ENCODE assay signal across 29 cellular contexts in the genomic region with DNA sequence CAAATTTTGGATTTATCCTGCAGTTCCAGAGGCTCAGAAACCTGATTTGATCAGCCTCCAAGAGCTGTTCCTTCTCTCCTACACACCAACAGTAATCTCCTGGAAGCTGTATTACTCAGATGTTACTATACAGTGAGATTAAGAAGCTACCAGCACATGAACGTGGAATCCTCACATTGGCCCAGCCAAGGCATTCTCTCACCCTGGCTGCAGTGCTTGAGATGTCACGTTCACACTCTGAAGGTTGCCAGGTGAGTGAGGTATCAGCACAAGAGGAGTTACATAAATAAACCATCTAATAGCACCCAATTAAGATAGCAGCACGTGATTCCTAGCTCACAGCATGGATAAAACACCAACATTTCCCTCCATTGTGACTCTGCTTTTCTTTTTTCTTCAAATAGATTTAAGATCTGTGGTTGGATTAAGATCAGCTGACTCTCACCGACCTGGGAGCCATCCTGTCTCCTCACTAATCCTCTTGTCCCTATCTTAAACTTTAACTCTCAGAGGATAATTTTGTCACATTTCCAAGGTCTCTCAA.
DNase-seq lines count a peak whose midpoint lies in the region; ATAC-seq, FAIRE-seq and TF ChIP-seq lines count a peak whose summit lies in the region.
"Had no signal": no experiment of that assay in that cellular context is flagged by ENCODE, and none has a peak within 500 bp of the region (broad histone marks: within the 10 kb centered on the region; RNA-seq: fewer than 3 reads in every experiment).

No MANE protein-coding gene starts in this region.

- H3K4me2 ChIP-seq in mammary epithelial cell (ENCODE audit: insufficient read depth, low read depth, low read length): no peak overlapping the region

- TF ChIP-seq POLR2A in breast epithelium (IDR thresholded peaks at IDR 0.05): no peak

- H4K20me1 ChIP-seq in mammary epithelial cell (ENCODE audit: insufficient read depth, low read length): no peaks in the 10 kb centered on the region

- WGBS in mammary epithelial cell (ENCODE audit: low coverage, missing lambda C conversion rate): 49% methylated on average over 4 of the region's 4 CpGs
- WGBS in small intestine, 3 donors: 13 to 39% (median 26%) methylated on average over 4 of the region's 4 CpGs
- 71 to 73% methylated on average over 4 of the region's 4 CpGs for WGBS in aorta, 2 donors

- H3K79me2 ChIP-seq in mammary epithelial cell (ENCODE audit: insufficient read depth, low read length): no peaks in the 10 kb centered on the region

- no peak overlapping the region for H3K9ac ChIP-seq in mammary epithelial cell (ENCODE audit: insufficient read depth, low read length)

- intact Hi-C loops in breast epithelium (cut with DNase I; ENCODE audit: low total_unique reads) (no loop called here), mammary epithelial cell (cut with micrococcal nuclease) (no loop called here), left cardiac atrium (cut with DNase I) (no loop called here), aorta (cut with DNase I) (no loop called here)

- H3K36me3 ChIP-seq in breast epithelium (no peaks in the 10 kb centered on the region), mammary epithelial cell (ENCODE audit: insufficient read depth, low read length) (no peaks in the 10 kb centered on the region), WERI-Rb-1 (no peaks in the 10 kb centered on the region), small intestine (ENCODE audit: control insufficient read depth in 2 of 2, insufficient read depth in 2 of 2, low read length in 2 of 2) (no peaks in the 10 kb centered on the region), aorta (ENCODE audit: control insufficient read depth in 1 of 2, insufficient read depth in 2 of 2, low read length in 1 of 2) (no peaks in the 10 kb centered on the region)
- H3K36me3 ChIP-seq: colonic mucosa, uterus had no signal

- no peak for DNase-seq in breast epithelium (ENCODE audit: low spot score in 2 of 2)
- DNase-seq in mammary epithelial cell: no peak
- peak; percentile 64 for DNase-seq in WERI-Rb-1
- peak; percentile 40 for DNase-seq in left cardiac atrium
- peak; percentile 10 for DNase-seq in small intestine
- no peak for DNase-seq in dermis blood vessel endothelial cell
- no peak for DNase-seq in aorta
- DNase-seq: activated CD8-positive, alpha-beta memory T cell treated with anti-CD3 and anti-CD28 coated beads for 24 hours; activated gamma-delta T cell treated with Interleukin-2 at 50 U/mL for 16 hours; activated naive CD8-positive, alpha-beta T cell treated with anti-CD3 and anti-CD28 coated beads, Interleukin-2, amount 50 U/mL, for 24 hours; activated T-cell treated with anti-CD3 and anti-CD28 coated beads, Interleukin-2, amount 50 U/mL, for 24 hours; colonic mucosa; DMS79; GF-D8; glutamatergic neuron; HFFc6; kidney glomerular epithelial cell; naive B cell; NCI-H1930; NCI-H446; nucleus accumbens; stimulated activated CD4-positive, alpha-beta T cell treated with anti-CD3 and anti-CD28 coated beads, Interleukin-4, amount 100 ng/mL, for 4 hours; stimulated activated naive CD4-positive, alpha-beta T cell had no signal

- H3K4me3 ChIP-seq in breast epithelium (no peak overlapping the region), mammary epithelial cell (replicated peaks in 1 of 3; ENCODE audit: insufficient read depth in 1 of 3, low read depth in 2 of 3, low read length in 3 of 3) (no peak overlapping the region), WERI-Rb-1 (ENCODE audit: low read depth, low read length) (no peak overlapping the region), small intestine (ENCODE audit: low read depth in 1 of 2, low read length in 2 of 2) (no peak overlapping the region), aorta (ENCODE audit: low read length in 2 of 2) (no peak overlapping the region)
- H3K4me3 ChIP-seq: colonic mucosa, K562, SK-N-MC, uterus had no signal

- in situ Hi-C loops in mammary epithelial cell (cut with MboI; ENCODE audit: low sequenced_read_pairs in 2 of 2): no loop called here

- H3K9me3 ChIP-seq in breast epithelium (no peaks in the 10 kb centered on the region), mammary epithelial cell (replicated peaks; ENCODE audit: insufficient read depth, low read length) (no peaks in the 10 kb centered on the region), WERI-Rb-1 (ENCODE audit: severe bottlenecking) (no peaks in the 10 kb centered on the region), small intestine (ENCODE audit: control insufficient read depth, low read depth) (no peaks in the 10 kb centered on the region), aorta (ENCODE audit: control insufficient read depth, low read length) (no peaks in the 10 kb centered on the region)
- H3K9me3 ChIP-seq: colonic mucosa, uterus had no signal

- H3K4me1 ChIP-seq in breast epithelium (no peaks in the 10 kb centered on the region), mammary epithelial cell (ENCODE audit: insufficient read depth, low read length) (no peaks in the 10 kb centered on the region), small intestine (ENCODE audit: control insufficient read depth in 2 of 2, insufficient read depth in 1 of 2, low read depth in 1 of 2, low read length in 1 of 2) (no peaks in the 10 kb centered on the region), aorta (ENCODE audit: control insufficient read depth in 1 of 2, insufficient read depth in 2 of 2, low read length in 2 of 2) (no peaks in the 10 kb centered on the region)
- H3K4me1 ChIP-seq: colonic mucosa, uterus had no signal

- TF ChIP-seq CTCF in breast epithelium (IDR thresholded peaks at IDR 0.05) (no peak), mammary epithelial cell (conservative IDR thresholded peaks at IDR 0.05 in 1 of 2, IDR thresholded peaks at IDR 0.05 in 1 of 2; ENCODE audit: extremely low read depth in 1 of 2, insufficient read depth in 1 of 2, low read depth in 1 of 2, low read length in 2 of 2) (no peak), WERI-Rb-1 (IDR thresholded peaks at IDR 0.05; ENCODE audit: low read depth, low read length) (no peak)

- CTCF ChIA-PET in mammary epithelial cell (lab: Charles Lee; ENCODE audit: low non-redundant PET): no interaction called here

- peak; percentile 30 to 89 for ATAC-seq in left cardiac atrium
- ATAC-seq in GM18907 (IDR thresholded peaks at IDR 0.05; ENCODE audit: unreplicated experiment): no peak
- ATAC-seq in aorta (ENCODE audit: low FRiP score): no peak
- ATAC-seq: activated naive CD8-positive, alpha-beta T cell treated with anti-CD3 and anti-CD28 coated beads, Interleukin-2, amount 50 U/mL, for 24 hours; K562 had no signal

- H2AFZ ChIP-seq in mammary epithelial cell (ENCODE audit: low read depth, low read length): no peak overlapping the region

- BruUV-seq in mammary epithelial cell (replicated peaks; lab: Mats Ljungman, UMichigan): no TSS peak

- H3K27me3 ChIP-seq in breast epithelium (no peaks in the 10 kb centered on the region), mammary epithelial cell (ENCODE audit: insufficient read depth, low read length) (peaks cover 2% of the 10 kb centered on the region), WERI-Rb-1 (ENCODE audit: insufficient read depth, low read depth, severe bottlenecking) (no peaks in the 10 kb centered on the region), small intestine (ENCODE audit: control insufficient read depth in 2 of 2, insufficient read depth in 2 of 2, low read length in 2 of 2) (no peaks in the 10 kb centered on the region), aorta (ENCODE audit: control insufficient read depth in 1 of 2, insufficient read depth in 2 of 2, low read length in 1 of 2) (no peaks in the 10 kb centered on the region)
- H3K27me3 ChIP-seq: colonic mucosa, uterus had no signal

- H3K27ac ChIP-seq in breast epithelium (peak overlapping the region; percentile 30 to 49), mammary epithelial cell (ENCODE audit: insufficient read depth, low read depth, low read length) (no peak overlapping the region), WERI-Rb-1 (peak overlapping the region; percentile 73), small intestine (ENCODE audit: low read depth in 1 of 2, low read length in 1 of 2) (no peak overlapping the region), aorta (ENCODE audit: low read depth in 1 of 2, low read length in 2 of 2) (no peak overlapping the region)
- H3K27ac ChIP-seq: colonic mucosa, SK-N-MC had no signal

- FAIRE-seq in small intestine (lab: Jason Lieb, UNC): no peak
- FAIRE-seq: A204.1, K562, RCC 7860 had no signal

- dilution Hi-C loops in mammary epithelial cell (cut with HindIII; ENCODE audit: low sequenced_read_pairs): no loop called here

Comparison
In these comparisons a context has a peak if more than half of its experiments do, and no peak if none do; other contexts are left out.
1. H3K27ac ChIP-seq: peak in breast epithelium (2 of 2) and WERI-Rb-1 (single experiment); none in mammary epithelial cell (single experiment), small intestine (0 of 2) and aorta (0 of 2).
2. DNase-seq: peak in WERI-Rb-1 (single experiment), left cardiac atrium (single experiment) and small intestine (single experiment); none in breast epithelium (0 of 2), mammary epithelial cell (single experiment), dermis blood vessel endothelial cell (single experiment) and aorta (0 of 2).
3. ATAC-seq: peak in left cardiac atrium (2 of 2); none in GM18907 (single experiment) and aorta (single experiment).